8 cellular contexts compared by ENCODE assay signal in genomic region chr16:53435066-53435688, GRCh38. TPM values are rescaled to one million over a fixed set of nuclear protein-coding genes. Genes with fewer than 3 reads are reported as not detected.
DNase-seq lines count a peak whose midpoint lies in the region; ATAC-seq and TF ChIP-seq lines count a peak whose summit lies in the region.

No MANE protein-coding gene starts in this region.

- H3K36me3 Mint-ChIP-seq in dendritic cell treated with granulocyte-macrophage colony-stimulating factor and Interleukin-4, amounts not matched to agents 40 ng/mL and 50 ng/mL, for 4 days (ENCODE audit: low read depth), result peaks cover 15% of the 10 kb centered on the region

- H3K36me3 ChIP-seq in left lung, result no peaks in the 10 kb centered on the region

- peaks cover 1% of the 10 kb centered on the region for H3K27me3 Mint-ChIP-seq in dendritic cell treated with granulocyte-macrophage colony-stimulating factor and Interleukin-4, amounts not matched to agents 40 ng/mL and 50 ng/mL, for 4 days

- H3K27ac ChIP-seq in left lung, result peak overlapping the region; percentile 93 to 99

- ATAC-seq in GM19025 (IDR thresholded peaks at IDR 0.05; ENCODE audit: low read depth, unreplicated experiment), result peak; percentile 69
- ATAC-seq in HG03280 (IDR thresholded peaks at IDR 0.05; ENCODE audit: unreplicated experiment), result peak; percentile 85
- peak; percentile 88 for ATAC-seq in left lung

- peaks cover 15% of the 10 kb centered on the region for H3K4me1 Mint-ChIP-seq in dendritic cell treated with granulocyte-macrophage colony-stimulating factor and Interleukin-4, amounts not matched to agents 40 ng/mL and 50 ng/mL, for 4 days (ENCODE audit: low read depth)

- H3K4me3 ChIP-seq in left lung, result peak overlapping the region; percentile 95 to 100

- peaks cover 7 to 38% of the 10 kb centered on the region in 2 donors for H3K4me1 ChIP-seq in left lung

- H3K4me3 Mint-ChIP-seq in dendritic cell treated with granulocyte-macrophage colony-stimulating factor and Interleukin-4, amounts not matched to agents 40 ng/mL and 50 ng/mL, for 4 days, result peak overlapping the region; percentile 97

- H3K27ac Mint-ChIP-seq in dendritic cell treated with granulocyte-macrophage colony-stimulating factor and Interleukin-4, amounts not matched to agents 40 ng/mL and 50 ng/mL, for 4 days, result peak overlapping the region; percentile 97

- intact Hi-C loops in dendritic cell treated with granulocyte-macrophage colony-stimulating factor and Interleukin-4, amounts not matched to agents 40 ng/mL and 50 ng/mL, for 4 days (cut with micrococcal nuclease), result loop anchor here (2.0 to 10.0 kb wide), 3 partner anchors 68 to 270 kb away; partner anchors contain the start of genes AKTIP, FTO and RPGRIP1L
- intact Hi-C loops in left lung (cut with DNase I), result no loop called here

- TF ChIP-seq CTCF in left lung (IDR thresholded peaks at IDR 0.05), result no peak

- DNase-seq in AML-193 (lab: John Stamatoyannopoulos, UW) (peak; percentile 83 to 88), NCI-H446 (lab: John Stamatoyannopoulos, UW) (peak; percentile 2 to 50), left lung (peak in 1 of 2 donors; percentile 79)
- DNase-seq in activated CD4-positive, alpha-beta T cell treated with anti-CD3 and anti-CD28 coated beads for 4 hours, result peak; percentile 40 to 51
- DNase-seq in stimulated activated CD4-positive, alpha-beta T cell treated with anti-CD3 and anti-CD28 coated beads, Interleukin-2, amount 100 ng/mL, for 48 hours, result peak; percentile 31 to 33

- H3K9me3 ChIP-seq in left lung, result no peaks in the 10 kb centered on the region

- H3K9me3 Mint-ChIP-seq in dendritic cell treated with granulocyte-macrophage colony-stimulating factor and Interleukin-4, amounts not matched to agents 40 ng/mL and 50 ng/mL, for 4 days, result peaks cover 3% of the 10 kb centered on the region

- H3K27me3 ChIP-seq in left lung, result no peaks in the 10 kb centered on the region

RNA-seq across cellular contexts. Expression of gene RBL2, which starts 0.9 kb away (rescaled TPM):
- 10 to 100 TPM; 62.1 to 67.3 TPM for total RNA-seq in left lung
